ENCODE assay signal across 8 cellular contexts in genomic region chrX:2710041-2710471, GRCh38. TPM values are rescaled to one million over a fixed set of nuclear protein-coding genes. Genes with fewer than 3 reads are reported as not detected.
DNase-seq lines count a peak whose midpoint lies in the region; ATAC-seq, FAIRE-seq and TF ChIP-seq lines count a peak whose summit lies in the region.

No MANE protein-coding gene starts in this region.

- H3K4me3 Mint-ChIP-seq in naive thymus-derived CD8-positive, alpha-beta T cell = peak overlapping the region; percentile 69 to 84 (median 79)

- no peak overlapping the region for H4K8ac ChIP-seq in H1 (ENCODE audit: extremely low read depth, insufficient read depth, low read length)

- H4K5ac ChIP-seq in H1 (ENCODE audit: insufficient read length, low read depth, low read length) = no peak overlapping the region

- H2BK12ac ChIP-seq in H1 (ENCODE audit: low read depth, low read length) = peak overlapping the region; percentile 76

- no peaks in the 10 kb centered on the region for H3K27me3 Mint-ChIP-seq in naive thymus-derived CD8-positive, alpha-beta T cell

- no peak for TF ChIP-seq POLR2A in H1 (IDR thresholded peaks at IDR 0.05; ENCODE audit: control extremely low read depth in 1 of 2, low read depth in 2 of 2, low read length in 2 of 2)

- DNase-seq in EL (peak; percentile 81), RWPE1 (ENCODE audit: low spot score) (peak; percentile 60), H1 (ENCODE audit: low read depth in 1 of 2, low spot score in 2 of 2) (no peak), NCI-H345 treated with DMSO at 0.1 percent for 48 hours (lab: John Stamatoyannopoulos, UW; ENCODE audit: unreplicated experiment) (no peak)
- no peak for DNase-seq in naive thymus-derived CD8-positive, alpha-beta T cell

- peaks cover 5% of the 10 kb centered on the region; the same call in 1 of the 2 replicates for H3K23me2 ChIP-seq in H1 (ENCODE audit: low read depth, low read length)

- H3K4ac ChIP-seq in H1 (replicated peaks; ENCODE audit: insufficient read length, low read depth, low read length) = peak overlapping the region; percentile 70

- no peak overlapping the region for H3K56ac ChIP-seq in H1 (replicated peaks; ENCODE audit: insufficient read length, low read depth, low read length)

- 0 out of 4 replicates have a peak overlapping the region, but pooled peaks of 1 of the 2 experiments have one; percentile 25 for H3K4me2 ChIP-seq in H1 (ENCODE audit: insufficient read depth in 1 of 2, low read depth in 2 of 2, low read length in 2 of 2)

- peak overlapping the region; percentile 52 to 90 (median 82) for H3K27ac Mint-ChIP-seq in naive thymus-derived CD8-positive, alpha-beta T cell

- no peak for TF ChIP-seq RAD21 in H1 (IDR thresholded peaks at IDR 0.05 in 1 of 2, conservative IDR thresholded peaks at IDR 0.05 in 1 of 2; ENCODE audit: low read depth in 2 of 2, low read length in 2 of 2)

- H3K18ac ChIP-seq in H1 (ENCODE audit: extremely low read depth, low read length) = no peak overlapping the region

- no peak overlapping the region for H3K4me3 ChIP-seq in H1 (ENCODE audit: extremely low read depth in 1 of 4, insufficient read depth in 2 of 4, low read depth in 3 of 4, low read length in 4 of 4)

- no peak overlapping the region for H3K23ac ChIP-seq in H1 (ENCODE audit: insufficient read length)

- POLR2A ChIA-PET in RWPE1 (lab: Yijun Ruan, JAX; ENCODE audit: low non-redundant PET) = no interaction called here
- POLR2A ChIA-PET in H1 (lab: Charles Lee; ENCODE audit: partially characterized antibody) = no interaction called here
- POLR2A ChIA-PET in naive thymus-derived CD8-positive, alpha-beta T cell (lab: Charles Lee) = no interaction called here

- H2AFZ ChIP-seq in H1 (ENCODE audit: low read length) = no peak overlapping the region

- H3K79me1 ChIP-seq in H1 (ENCODE audit: low read depth, low read length) = peaks cover 5% of the 10 kb centered on the region; the same call in 1 of the 2 replicates

- ATAC-seq in naive thymus-derived CD8-positive, alpha-beta T cell = peak; percentile 54 to 59
- ATAC-seq in GM18498 (IDR thresholded peaks at IDR 0.05; ENCODE audit: unreplicated experiment) = no peak
- ATAC-seq in HG03457 (IDR thresholded peaks at IDR 0.05; ENCODE audit: unreplicated experiment) = no peak
- ATAC-seq in HG03139 (IDR thresholded peaks at IDR 0.05; ENCODE audit: unreplicated experiment) = no peak

- peak overlapping the region; percentile 37; the same call in 1 of the 2 replicates for H2BK20ac ChIP-seq in H1 (ENCODE audit: low read length)

- CTCF ChIA-PET in RWPE1 (lab: Yijun Ruan, JAX) (no interaction called here), H1 (lab: Charles Lee; ENCODE audit: partially characterized antibody) (no interaction called here)

- H3K4me1 ChIP-seq in H1 (replicated peaks in 1 of 4; ENCODE audit: control insufficient read depth in 3 of 4, insufficient read depth in 4 of 4, low read length in 3 of 4) = peaks cover 5 to 25% (median 12%) of the 10 kb centered on the region in 4 experiments

- H3K9ac ChIP-seq in H1 (replicated peaks in 1 of 4; ENCODE audit: extremely low read depth in 1 of 4, low read depth in 3 of 4, low read length in 3 of 4) = no peak overlapping the region

- TF ChIP-seq CTCF in RWPE1 (conservative IDR thresholded peaks at IDR 0.05; ENCODE audit: low read depth) (no peak), H1 (IDR thresholded peaks at IDR 0.05; ENCODE audit: control extremely low read depth in 1 of 3, insufficient read depth in 1 of 3, low read depth in 1 of 3, low read length in 3 of 3) (no peak)

- H4K91ac ChIP-seq in H1 (replicated peaks; ENCODE audit: insufficient read length, low read length) = peak overlapping the region; percentile 20

- peaks cover 0 to 5% of the 10 kb centered on the region in 2 experiments; a peak in 1 of 4 replicates for H3K79me2 ChIP-seq in H1 (ENCODE audit: control insufficient read depth in 1 of 2, insufficient read depth in 2 of 2, low read length in 2 of 2)

- H3K27me3 ChIP-seq in H1 (replicated peaks in 1 of 4; ENCODE audit: control insufficient read depth in 3 of 4, extremely low read depth in 1 of 4, insufficient read depth in 3 of 4, low read length in 3 of 4) = no peaks in the 10 kb centered on the region

- H3K9me3 ChIP-seq in H1 (ENCODE audit: insufficient read depth in 2 of 2, low read depth in 1 of 2, low read length in 1 of 2) = no peaks in the 10 kb centered on the region

- peaks cover 0 to 12% of the 10 kb centered on the region in 2 experiments for H4K20me1 ChIP-seq in H1 (replicated peaks in 1 of 2; ENCODE audit: control insufficient read depth in 1 of 2, insufficient read depth in 2 of 2, low read length in 2 of 2)

- peaks cover 47 to 70% (median 58%) of the 10 kb centered on the region in 4 donors for H3K4me1 Mint-ChIP-seq in naive thymus-derived CD8-positive, alpha-beta T cell

- H3K14ac ChIP-seq in H1 (ENCODE audit: insufficient read length) = no peak overlapping the region

- peaks cover 0 to 28% (median 0%) of the 10 kb centered on the region in 3 donors for H3K36me3 Mint-ChIP-seq in naive thymus-derived CD8-positive, alpha-beta T cell

- peaks cover 0 to 3% (median 0%) of the 10 kb centered on the region in 4 experiments; a peak in 2 of 8 replicates for H3K36me3 ChIP-seq in H1 (ENCODE audit: control insufficient read depth in 2 of 4, insufficient read depth in 4 of 4, low read length in 3 of 4)

- peak overlapping the region; percentile 98 for H3K27ac ChIP-seq in RWPE1
- peak overlapping the region; percentile 66; the same call in 1 of the 2 replicates for H3K27ac ChIP-seq in H1 (ENCODE audit: low read depth, low read length)

- H2BK15ac ChIP-seq in H1 (ENCODE audit: low read length) = no peak overlapping the region

- WGBS in H1 (ENCODE audit: extremely low coverage in 1 of 2, insufficient coverage in 1 of 2, insufficient read length in 1 of 2, insufficient replicate concordance in 2 of 2, low coverage in 1 of 2, low lambda C conversion rate in 2 of 2, missing lambda C conversion rate in 1 of 2), 2 experiments = 73% methylated on average over 10 of the region's 10 CpGs; no CpG with 5 or more reads in 1 of the 2 experiments

- H2BK5ac ChIP-seq in H1 (ENCODE audit: low read depth, low read length) = peak overlapping the region; percentile 82

- no peak for FAIRE-seq in H1 (lab: Jason Lieb, UNC)

- no peaks in the 10 kb centered on the region for H3K9me3 Mint-ChIP-seq in naive thymus-derived CD8-positive, alpha-beta T cell

- peak overlapping the region; percentile 90; the same call in 1 of the 2 replicates for H2AK5ac ChIP-seq in H1 (ENCODE audit: low read depth, low read length)

- no peak for TF ChIP-seq EP300 in H1 (IDR thresholded peaks at IDR 0.05; ENCODE audit: borderline replicate concordance in 1 of 2, low read depth in 2 of 2, low read length in 2 of 2)

- peak overlapping the region; percentile 73 for H2BK120ac ChIP-seq in H1 (replicated peaks; ENCODE audit: low read depth, low read length)

TF ChIP-seq in H1, 55 proteins besides CTCF, POLR2A, EP300 and RAD21:
- TF ChIP-seq TAF1 (IDR thresholded peaks at IDR 0.05; ENCODE audit: low read depth, low read length) (no peak), CBX8 (IDR thresholded peaks at IDR 0.05; ENCODE audit: borderline replicate concordance, low read depth, low read length) (no peak), ASH2L (IDR thresholded peaks at IDR 0.05; ENCODE audit: low read length) (no peak), RXRA (IDR thresholded peaks at IDR 0.05; ENCODE audit: insufficient read depth, low read depth, low read length) (no peak), SP4 (IDR thresholded peaks at IDR 0.05; ENCODE audit: low read length) (no peak), EZH2 (IDR thresholded peaks at IDR 0.05; ENCODE audit: low read depth, low read length, severe bottlenecking) (no peak)

RNA-seq across cellular contexts. Expression of gene CD99, which starts 19.0 kb away (rescaled TPM):
- total RNA-seq in H1 (2021; fragmentation: NEBNext Ultra II Directional; extraction: Animal tissue kit (Norgen Biotek cat#: 25700)) = 46.9 and 47.8 TPM in 2 replicates
- 30.1 and 44.0 TPM in 2 replicates for polyA plus RNA-seq in H1 (2011; rRNA removed)
- 33.5 TPM for polyA plus RNA-seq in H1 (2011; cell fraction: cytosol; rRNA removed)
- polyA plus RNA-seq in H1 (2011; cell fraction: nucleus; rRNA removed) = 29.9 TPM
- 71.0 to 90.9 TPM (median 85.7 TPM) in 4 replicates for polyA plus RNA-seq in H1 (2012, experiment 1 of 2)
- polyA plus RNA-seq in H1 (2012, experiment 2 of 2) = 90.6 TPM
- polyA plus RNA-seq in H1 (2013, experiment 1 of 2) = 70.9 TPM
- polyA plus RNA-seq in H1 (2013, experiment 2 of 2) = 85.5 TPM
- 10.0 TPM in 2 replicates for polyA minus RNA-seq in H1 (2011; rRNA and poly(A)+ RNA removed)
- polyA minus RNA-seq in H1 (2011; cell fraction: cytosol; rRNA and poly(A)+ RNA removed) = 21.8 TPM
- polyA minus RNA-seq in H1 (2011; cell fraction: nucleus; rRNA and poly(A)+ RNA removed) = 11.6 TPM
- total RNA-seq in naive thymus-derived CD8-positive, alpha-beta T cell = 100 to 1,000 TPM; 123 to 124 TPM
- polyA plus RNA-seq in naive thymus-derived CD8-positive, alpha-beta T cell = 100 to 1,000 TPM; 120 to 218 (median 137) TPM

RNA-seq across cellular contexts. Expression of gene XG, which starts 41.8 kb away (rescaled TPM):
- total RNA-seq in H1 (2021; fragmentation: NEBNext Ultra II Directional; extraction: Animal tissue kit (Norgen Biotek cat#: 25700)) = 0.31 and 0.78 TPM in 2 replicates
- 0.19 and 0.33 TPM in 2 replicates for polyA plus RNA-seq in H1 (2011; rRNA removed)
- 0.57 TPM for polyA plus RNA-seq in H1 (2011; cell fraction: cytosol; rRNA removed)
- 0.23 TPM for polyA plus RNA-seq in H1 (2011; cell fraction: nucleus; rRNA removed)
- 0.22 to 0.42 TPM (median 0.31 TPM) in 4 replicates for polyA plus RNA-seq in H1 (2012, experiment 1 of 2)
- not detected for polyA plus RNA-seq in H1 (2012, experiment 2 of 2)
- polyA plus RNA-seq in H1 (2013, experiment 1 of 2) = 0.71 TPM
- polyA plus RNA-seq in H1 (2013, experiment 2 of 2) = 0.35 TPM
- 0.34 and 0.54 TPM in 2 replicates for polyA minus RNA-seq in H1 (2011; rRNA and poly(A)+ RNA removed)
- not detected for polyA minus RNA-seq in H1 (2011; cell fraction: cytosol; rRNA and poly(A)+ RNA removed)
- 0.40 TPM for polyA minus RNA-seq in H1 (2011; cell fraction: nucleus; rRNA and poly(A)+ RNA removed)
- total RNA-seq in naive thymus-derived CD8-positive, alpha-beta T cell = not detected
- polyA plus RNA-seq in naive thymus-derived CD8-positive, alpha-beta T cell = not detected

Comparison
In these comparisons a context has a peak if more than half of its experiments do, and no peak if none do; other contexts are left out.
1. DNase-seq: peak in EL (single experiment) and RWPE1 (single experiment); none in H1 (0 of 2), naive thymus-derived CD8-positive, alpha-beta T cell (0 of 10) and NCI-H345 treated with DMSO at 0.1 percent for 48 hours (single experiment).
2. ATAC-seq: peak in naive thymus-derived CD8-positive, alpha-beta T cell (2 of 2); none in GM18498 (single experiment), HG03457 (single experiment) and HG03139 (single experiment).